Comparison of ENCODE assay signal across 21 cellular contexts in the genomic region with DNA sequence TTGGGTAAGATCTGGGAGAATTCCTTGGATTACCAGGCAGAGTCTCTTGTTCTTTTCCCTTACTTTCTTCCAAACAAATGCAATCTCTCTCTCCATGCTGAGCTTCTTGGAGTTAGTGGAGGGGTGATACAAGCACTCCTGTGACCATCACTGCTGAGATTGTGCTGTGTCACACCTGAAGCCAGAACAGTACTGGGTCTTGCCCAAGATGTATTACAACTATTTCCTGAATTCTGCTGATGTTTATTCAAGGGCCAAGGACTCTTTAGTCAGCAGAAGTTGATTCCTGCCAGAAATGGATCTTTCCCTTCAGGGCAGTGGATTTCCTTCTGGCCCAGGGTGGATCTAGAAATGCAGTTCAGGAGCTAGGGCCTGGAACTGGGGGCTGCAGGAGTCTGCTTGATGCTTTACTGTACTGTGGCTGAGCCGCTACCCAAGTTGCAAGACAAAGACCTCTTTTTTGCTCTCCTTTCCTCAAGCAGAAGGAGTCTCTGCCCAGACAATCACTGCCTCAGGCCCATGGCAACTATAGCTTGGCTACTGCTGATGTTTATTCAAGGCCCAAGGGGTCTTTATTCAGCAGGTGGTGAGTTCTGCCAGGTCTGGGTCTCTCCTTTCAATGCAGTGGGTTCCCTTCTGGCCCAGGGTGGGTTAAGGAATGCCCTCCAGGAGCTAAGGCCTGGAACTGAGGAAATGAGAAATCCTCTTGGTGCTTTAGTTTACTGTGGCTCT.
DNase-seq lines count a peak whose midpoint lies in the region; ATAC-seq, FAIRE-seq and TF ChIP-seq lines count a peak whose summit lies in the region.
"Had no signal": no experiment of that assay in that cellular context is flagged by ENCODE, and none has a peak within 500 bp of the region (broad histone marks: within the 10 kb centered on the region; RNA-seq: fewer than 3 reads in every experiment).

No MANE protein-coding gene starts in this region.

- peak; percentile 28 for FAIRE-seq in H1 (lab: Jason Lieb, UNC)
- FAIRE-seq: G401.6 had no signal

- H3K27me3 Mint-ChIP-seq in MCF 10A (ENCODE audit: insufficient read depth, unreplicated experiment) (peaks cover 20% of the 10 kb centered on the region), Caco-2 (ENCODE audit: insufficient read depth, unreplicated experiment) (no peaks in the 10 kb centered on the region)

- H3K4me1 ChIP-seq in mammary epithelial cell (ENCODE audit: insufficient read depth, low read length) (no peaks in the 10 kb centered on the region), H1 (replicated peaks in 1 of 4; ENCODE audit: control insufficient read depth in 3 of 4, insufficient read depth in 4 of 4, low read length in 3 of 4) (peaks cover 2 to 20% (median 9%) of the 10 kb centered on the region in 4 experiments; a peak in 6 of 7 replicates), mesendoderm (ENCODE audit: control insufficient read depth, low read depth, low read length) (peaks cover 9% of the 10 kb centered on the region), Caco-2 (no peaks in the 10 kb centered on the region)

- H3K9me3 ChIP-seq in mammary epithelial cell (replicated peaks; ENCODE audit: insufficient read depth, low read length) (peaks cover 3% of the 10 kb centered on the region), H1 (ENCODE audit: insufficient read depth in 2 of 2, low read depth in 1 of 2, low read length in 1 of 2) (0 out of 4 replicates have a peak, but pooled peaks cover 0 to 6% of the 10 kb centered on the region in 2 experiments), Caco-2 (no peaks in the 10 kb centered on the region)

- ATAC-seq in GM21529 (IDR thresholded peaks at IDR 0.05; ENCODE audit: unreplicated experiment), result no peak
- ATAC-seq in GM18868 (IDR thresholded peaks at IDR 0.05; ENCODE audit: unreplicated experiment), result no peak
- ATAC-seq: HCT116 had no signal

- H2BK5ac ChIP-seq in H1 (ENCODE audit: low read depth, low read length) (no peak overlapping the region), mesendoderm (ENCODE audit: low read length) (no peak overlapping the region)

- H3K79me2 ChIP-seq in mammary epithelial cell (ENCODE audit: insufficient read depth, low read length), result no peaks in the 10 kb centered on the region
- peaks cover 0 to 10% of the 10 kb centered on the region in 2 experiments; a peak in 1 of 4 replicates for H3K79me2 ChIP-seq in H1 (ENCODE audit: control insufficient read depth in 1 of 2, insufficient read depth in 2 of 2, low read length in 2 of 2)
- H3K79me2 ChIP-seq in mesendoderm (ENCODE audit: control insufficient read depth, insufficient read depth, low read length), result no peaks in the 10 kb centered on the region

- no peak for TF ChIP-seq POLR2A in H1 (IDR thresholded peaks at IDR 0.05; ENCODE audit: control extremely low read depth in 1 of 2, low read depth in 2 of 2, low read length in 2 of 2)

- H4K20me1 ChIP-seq in mammary epithelial cell (ENCODE audit: insufficient read depth, low read length) (no peaks in the 10 kb centered on the region), H1 (replicated peaks in 1 of 2; ENCODE audit: control insufficient read depth in 1 of 2, insufficient read depth in 2 of 2, low read length in 2 of 2) (no peaks in the 10 kb centered on the region)

- in situ Hi-C loops in mammary epithelial cell (cut with MboI; ENCODE audit: low sequenced_read_pairs in 2 of 2), result no loop called here

- H2AFZ ChIP-seq in mammary epithelial cell (ENCODE audit: low read depth, low read length), result no peak overlapping the region
- no peak overlapping the region for H2AFZ ChIP-seq in H1 (ENCODE audit: low read length)

- TF ChIP-seq CTCF in MCF 10A (IDR thresholded peaks at IDR 0.05; ENCODE audit: unreplicated experiment) (no peak), mammary epithelial cell (conservative IDR thresholded peaks at IDR 0.05 in 1 of 2, IDR thresholded peaks at IDR 0.05 in 1 of 2; ENCODE audit: extremely low read depth in 1 of 2, insufficient read depth in 1 of 2, low read depth in 1 of 2, low read length in 2 of 2) (no peak), H1 (IDR thresholded peaks at IDR 0.05; ENCODE audit: control extremely low read depth in 1 of 3, insufficient read depth in 1 of 3, low read depth in 1 of 3, low read length in 3 of 3) (no peak), Caco-2 (IDR thresholded peaks at IDR 0.05; ENCODE audit: insufficient read depth in 1 of 2, low read depth in 1 of 2, low read length in 1 of 2, severe bottlenecking in 1 of 2, unreplicated experiment in 1 of 2) (no peak)

- H3K36me3 Mint-ChIP-seq in MCF 10A (ENCODE audit: insufficient read depth, unreplicated experiment) (no peaks in the 10 kb centered on the region), Caco-2 (ENCODE audit: insufficient read depth, unreplicated experiment) (no peaks in the 10 kb centered on the region)

- no peak overlapping the region for H2BK12ac ChIP-seq in H1 (ENCODE audit: low read depth, low read length)

- H2AK5ac ChIP-seq in H1 (ENCODE audit: low read depth, low read length) (no peak overlapping the region), mesendoderm (ENCODE audit: low read length) (no peak overlapping the region)

- intact Hi-C loops in MCF 10A (cut with micrococcal nuclease), result no loop called here
- intact Hi-C loops in mammary epithelial cell (cut with micrococcal nuclease), result no loop called here
- intact Hi-C loops in Caco-2 (cut with micrococcal nuclease; ENCODE audit: unreplicated experiment), result no loop called here

- H3K4me3 ChIP-seq in mammary epithelial cell (replicated peaks in 1 of 3; ENCODE audit: insufficient read depth in 1 of 3, low read depth in 2 of 3, low read length in 3 of 3) (no peak overlapping the region), H1 (ENCODE audit: extremely low read depth in 1 of 4, insufficient read depth in 2 of 4, low read depth in 3 of 4, low read length in 4 of 4) (no peak overlapping the region), mesendoderm (ENCODE audit: low read length) (no peak overlapping the region), Caco-2 (ENCODE audit: low read depth, low read length) (no peak overlapping the region)

- H4K5ac ChIP-seq in H1 (ENCODE audit: insufficient read length, low read depth, low read length), result no peak overlapping the region
- no peak overlapping the region for H4K5ac ChIP-seq in mesendoderm (ENCODE audit: low read length)

- H3K79me1 ChIP-seq in H1 (ENCODE audit: low read depth, low read length) (no peaks in the 10 kb centered on the region), mesendoderm (ENCODE audit: low read length) (peaks cover 1% of the 10 kb centered on the region)

- 20% methylated on average over 1 of the region's 1 CpG for WGBS in mammary epithelial cell (ENCODE audit: low coverage, missing lambda C conversion rate)
- 79% methylated on average over 1 of the region's 1 CpG; no CpG with 5 or more reads in 1 of the 2 experiments for WGBS in H1 (ENCODE audit: extremely low coverage in 1 of 2, insufficient coverage in 1 of 2, insufficient read length in 1 of 2, insufficient replicate concordance in 2 of 2, low coverage in 1 of 2, low lambda C conversion rate in 2 of 2, missing lambda C conversion rate in 1 of 2), 2 experiments
- no CpG with 5 or more reads among the region's 1 CpG for WGBS in mesendoderm (ENCODE audit: extremely low coverage, insufficient coverage, low lambda C conversion rate)

- H3K14ac ChIP-seq in H1 (ENCODE audit: insufficient read length), result no peak overlapping the region

- H3K23ac ChIP-seq in H1 (ENCODE audit: insufficient read length) (no peak overlapping the region), mesendoderm (ENCODE audit: low read length) (no peak overlapping the region)

- H3K27ac Mint-ChIP-seq in MCF 10A (ENCODE audit: low read depth, unreplicated experiment) (no peak overlapping the region), Caco-2 (ENCODE audit: unreplicated experiment) (no peak overlapping the region)

- H2BK120ac ChIP-seq in H1 (replicated peaks; ENCODE audit: low read depth, low read length) (no peak overlapping the region), mesendoderm (ENCODE audit: low read depth, low read length) (no peak overlapping the region)

- H3K4me2 ChIP-seq in mammary epithelial cell (ENCODE audit: insufficient read depth, low read depth, low read length), result no peak overlapping the region
- no peak overlapping the region for H3K4me2 ChIP-seq in H1 (ENCODE audit: insufficient read depth in 1 of 2, low read depth in 2 of 2, low read length in 2 of 2)
- no peak overlapping the region for H3K4me2 ChIP-seq in mesendoderm (ENCODE audit: low read length)

- H3K27me3 ChIP-seq in mammary epithelial cell (ENCODE audit: insufficient read depth, low read length), result no peaks in the 10 kb centered on the region
- no peaks in the 10 kb centered on the region for H3K27me3 ChIP-seq in H1 (replicated peaks in 1 of 4; ENCODE audit: control insufficient read depth in 3 of 4, extremely low read depth in 1 of 4, insufficient read depth in 3 of 4, low read length in 3 of 4)
- H3K27me3 ChIP-seq in mesendoderm (ENCODE audit: insufficient read depth, low read length, poor library complexity), result no peaks in the 10 kb centered on the region
- no peaks in the 10 kb centered on the region for H3K27me3 ChIP-seq in Caco-2 (replicated peaks; ENCODE audit: control insufficient read depth, insufficient read depth, low read length)

- no peak overlapping the region for H4K8ac ChIP-seq in H1 (ENCODE audit: extremely low read depth, insufficient read depth, low read length)
- H4K8ac ChIP-seq in mesendoderm (ENCODE audit: low read depth, low read length), result no peak overlapping the region

- no peak for TF ChIP-seq RAD21 in H1 (IDR thresholded peaks at IDR 0.05 in 1 of 2, conservative IDR thresholded peaks at IDR 0.05 in 1 of 2; ENCODE audit: low read depth in 2 of 2, low read length in 2 of 2)

- no peak overlapping the region for H3K4me3 Mint-ChIP-seq in MCF 10A (ENCODE audit: unreplicated experiment)
- H3K4me3 Mint-ChIP-seq in Caco-2 (ENCODE audit: unreplicated experiment), result no peak overlapping the region

- H3K4me1 Mint-ChIP-seq in MCF 10A (ENCODE audit: insufficient read depth, unreplicated experiment) (no peaks in the 10 kb centered on the region), Caco-2 (ENCODE audit: low read depth, unreplicated experiment) (no peaks in the 10 kb centered on the region)

- H3K23me2 ChIP-seq in H1 (ENCODE audit: low read depth, low read length), result no peaks in the 10 kb centered on the region

- H2BK20ac ChIP-seq in H1 (ENCODE audit: low read length), result no peak overlapping the region

- no peak overlapping the region for H3K9ac ChIP-seq in mammary epithelial cell (ENCODE audit: insufficient read depth, low read length)
- no peak overlapping the region for H3K9ac ChIP-seq in H1 (replicated peaks in 1 of 4; ENCODE audit: extremely low read depth in 1 of 4, low read depth in 3 of 4, low read length in 3 of 4)
- no peak overlapping the region for H3K9ac ChIP-seq in mesendoderm (ENCODE audit: low read length)

- no peak overlapping the region for H4K91ac ChIP-seq in H1 (replicated peaks; ENCODE audit: insufficient read length, low read length)

- H3K4ac ChIP-seq in H1 (replicated peaks; ENCODE audit: insufficient read length, low read depth, low read length) (no peak overlapping the region), mesendoderm (ENCODE audit: low read depth, low read length) (no peak overlapping the region)

- CTCF ChIA-PET in MCF 10A (lab: Yijun Ruan, JAX) (interaction anchor here (0.6 to 1.2 kb wide), 5 partner anchors 13 to 108 kb away, joined by 3 to 4 read pairs (median 3); no protein-coding TSS in a partner anchor), mammary epithelial cell (lab: Charles Lee; ENCODE audit: low non-redundant PET) (no interaction called here), H1 (lab: Charles Lee; ENCODE audit: partially characterized antibody) (interaction anchor here (0.6 to 4.2 kb wide), 5 partner anchors 13 to 376 kb away, joined by 3 to 29 read pairs (median 7); a partner anchor contains a TSS), Caco-2 (lab: Charles Lee) (no interaction called here)

- H3K18ac ChIP-seq in H1 (ENCODE audit: extremely low read depth, low read length), result no peak overlapping the region
- H3K18ac ChIP-seq in mesendoderm (ENCODE audit: low read length), result peak overlapping the region; percentile 5

- DNase-seq in MCF 10A (ENCODE audit: unreplicated experiment) (peak; percentile 25), mammary epithelial cell (no peak), H1 (ENCODE audit: low read depth in 1 of 2, low spot score in 2 of 2) (no peak), mesendoderm (peak; percentile 76), Caco-2 (no peak), C1 segment of cervical spinal cord (lab: John Stamatoyannopoulos, UW) (no peak)
- DNase-seq: AML-193, DMS 273 treated with DMSO at 0.1 percent for 48 hours, DND-41, KBM-7, NCI-H1417, NCI-H187, NCI-H2107, NCI-H2227 treated with DMSO at 0.1 percent for 48 hours, NCI-H524 treated with DMSO at 0.1 percent for 48 hours had no signal

- H2BK15ac ChIP-seq in H1 (ENCODE audit: low read length) (no peak overlapping the region; the same call in 1 of the 2 replicates), mesendoderm (replicated peaks; ENCODE audit: low read depth) (no peak overlapping the region)

- H3K56ac ChIP-seq in H1 (replicated peaks; ENCODE audit: insufficient read length, low read depth, low read length), result no peak overlapping the region
- peak overlapping the region; percentile 64 for H3K56ac ChIP-seq in mesendoderm (ENCODE audit: low read length)

- POLR2A ChIA-PET in MCF 10A (lab: Yijun Ruan, JAX), result interaction anchor here (0.6 to 1.0 kb wide), 2 partner anchors 23 to 119 kb away, joined by 3 read pairs; no protein-coding TSS in a partner anchor
- POLR2A ChIA-PET in H1 (lab: Charles Lee; ENCODE audit: partially characterized antibody), result interaction anchor here (0.9 to 2.1 kb wide), 2 partner anchors 46 to 99 kb away, joined by 3 to 9 read pairs; a partner anchor contains a TSS
- POLR2A ChIA-PET in Caco-2 (lab: Charles Lee), result no interaction called here

- BruUV-seq in MCF 10A (replicated peaks; lab: Mats Ljungman, UMichigan) (no TSS peak), mammary epithelial cell (replicated peaks; lab: Mats Ljungman, UMichigan) (no TSS peak), Caco-2 (replicated peaks; lab: Mats Ljungman, UMichigan) (no TSS peak)

- H3K9me3 Mint-ChIP-seq in MCF 10A (ENCODE audit: unreplicated experiment), result peaks cover 10% of the 10 kb centered on the region
- H3K9me3 Mint-ChIP-seq in Caco-2 (ENCODE audit: unreplicated experiment), result peaks cover 10% of the 10 kb centered on the region

- dilution Hi-C loops in mammary epithelial cell (cut with HindIII; ENCODE audit: low sequenced_read_pairs), result no loop called here

- H3K27ac ChIP-seq in mammary epithelial cell (ENCODE audit: insufficient read depth, low read depth, low read length) (no peak overlapping the region), H1 (ENCODE audit: low read depth, low read length) (0 out of 2 replicates have a peak overlapping the region, but pooled peaks have one; percentile 22), mesendoderm (ENCODE audit: low read depth, low read length) (peak overlapping the region; percentile 55)
- H3K27ac ChIP-seq: 22Rv1, RWPE1 had no signal

- TF ChIP-seq EP300 in H1 (IDR thresholded peaks at IDR 0.05; ENCODE audit: borderline replicate concordance in 1 of 2, low read depth in 2 of 2, low read length in 2 of 2), result no peak

- H3K36me3 ChIP-seq in mammary epithelial cell (ENCODE audit: insufficient read depth, low read length) (no peaks in the 10 kb centered on the region), H1 (ENCODE audit: control insufficient read depth in 2 of 4, insufficient read depth in 4 of 4, low read length in 3 of 4) (no peaks in the 10 kb centered on the region), mesendoderm (ENCODE audit: control insufficient read depth, insufficient read depth, low read length) (no peaks in the 10 kb centered on the region), Caco-2 (ENCODE audit: control insufficient read depth, insufficient read depth, low read length) (no peaks in the 10 kb centered on the region)

Comparison
In these comparisons a context has a peak if more than half of its experiments do, and no peak if none do; other contexts are left out.
1. DNase-seq: peak in MCF 10A (single experiment) and mesendoderm (single experiment); none in mammary epithelial cell (single experiment), H1 (0 of 2), Caco-2 (0 of 2) and C1 segment of cervical spinal cord (0 of 14).
2. CTCF ChIA-PET loops: an anchor here in MCF 10A (0.6 to 1.2 kb wide) and H1 (0.6 to 4.2 kb wide); none called in mammary epithelial cell and Caco-2.